20 cellular contexts compared by ENCODE assay signal in the genomic region with DNA sequence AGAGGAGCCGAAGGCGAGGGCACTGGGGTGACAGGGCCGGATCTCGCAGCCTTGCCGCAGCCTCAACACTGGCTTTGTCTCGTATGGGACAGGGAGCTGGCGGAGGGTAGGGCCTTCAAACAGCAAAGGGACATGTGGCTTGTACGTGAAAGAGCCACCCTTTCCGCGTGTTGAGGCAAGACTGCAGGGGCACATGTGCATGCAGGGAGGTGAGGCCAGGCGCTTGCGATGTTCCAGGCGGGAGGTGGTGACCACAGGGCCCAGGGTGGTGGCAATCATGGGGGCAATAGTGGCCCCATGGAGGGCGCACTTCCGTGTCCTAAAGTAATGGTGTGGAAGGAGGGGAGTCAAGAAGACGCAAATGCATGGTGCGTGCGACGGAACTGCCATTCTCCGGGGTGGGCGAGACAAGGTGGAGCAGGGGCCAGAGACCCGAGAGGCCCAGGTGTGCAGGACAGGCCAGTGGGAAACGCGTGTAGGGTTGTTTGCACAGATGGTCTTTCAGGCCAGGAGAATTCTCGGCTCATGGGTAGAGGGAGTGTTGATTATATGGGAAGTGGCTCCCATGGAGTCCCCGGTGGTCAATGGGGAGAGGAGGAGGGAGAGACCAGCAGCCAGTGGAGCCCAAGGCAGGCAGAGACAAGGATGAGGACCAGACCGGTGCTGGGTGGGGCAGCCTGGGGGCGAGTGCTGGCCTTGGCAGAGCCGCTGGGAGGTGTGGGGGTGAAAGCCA. TPM values are rescaled to one million over a fixed set of nuclear protein-coding genes. Genes with fewer than 3 reads are reported as not detected.
DNase-seq lines count a peak whose midpoint lies in the region; ATAC-seq, FAIRE-seq and TF ChIP-seq lines count a peak whose summit lies in the region.
"Had no signal": no experiment of that assay in that cellular context is flagged by ENCODE, and none has a peak within 500 bp of the region (broad histone marks: within the 10 kb centered on the region; RNA-seq: fewer than 3 reads in every experiment).

No MANE protein-coding gene starts in this region.

- no peaks in the 10 kb centered on the region for H3K79me2 ChIP-seq in astrocyte (ENCODE audit: insufficient read depth, low read length)

- H3K36me3 ChIP-seq in H7 (replicated peaks; ENCODE audit: control insufficient read depth, insufficient read depth, low read length): no peaks in the 10 kb centered on the region
- no peaks in the 10 kb centered on the region for H3K36me3 ChIP-seq in astrocyte (ENCODE audit: insufficient read depth, low read length)
- H3K36me3 ChIP-seq in neuronal stem cell (replicated peaks in 1 of 2; ENCODE audit: control insufficient read depth in 2 of 2, insufficient read depth in 2 of 2, low read length in 2 of 2): no peaks in the 10 kb centered on the region
- H3K36me3 ChIP-seq: SJCRH30 had no signal

- H3K4me3 Mint-ChIP-seq in astrocyte (ENCODE audit: unreplicated experiment): no peak overlapping the region
- H3K4me3 Mint-ChIP-seq: CD14-positive monocyte had no signal

- WGBS in neuronal stem cell (ENCODE audit: extremely low coverage in 2 of 2, insufficient read length in 2 of 2, insufficient replicate concordance in 1 of 2), 2 donors: no CpG with 5 or more reads among the region's 29 CpGs

- H4K8ac ChIP-seq in neuronal stem cell (ENCODE audit: low read depth, low read length): no peak overlapping the region

- H3K4me2 ChIP-seq in astrocyte (ENCODE audit: low read length): no peak overlapping the region
- no peak overlapping the region for H3K4me2 ChIP-seq in neuronal stem cell (ENCODE audit: insufficient read depth, low read length, poor library complexity, severe bottlenecking)

- FAIRE-seq in astrocyte (lab: Jason Lieb, UNC): no peak
- FAIRE-seq: GM12891, GM18507, H54 had no signal

- H3K9ac ChIP-seq in astrocyte (ENCODE audit: low read length) (no peak overlapping the region), neuronal stem cell (ENCODE audit: low read depth, low read length, poor library complexity) (no peak overlapping the region)

- H3K4ac ChIP-seq in neuronal stem cell (ENCODE audit: low read length): peak overlapping the region; percentile 27

- H2BK15ac ChIP-seq in neuronal stem cell (ENCODE audit: low read length): peak overlapping the region; percentile 82

- H2AK5ac ChIP-seq in neuronal stem cell (ENCODE audit: low read depth, low read length): peak overlapping the region; percentile 41

- H3K23ac ChIP-seq in neuronal stem cell (ENCODE audit: low read depth, low read length, poor library complexity): no peak overlapping the region

- H2AFZ ChIP-seq in astrocyte (ENCODE audit: low read depth, low read length) (no peak overlapping the region), neuronal stem cell (ENCODE audit: low read length) (peak overlapping the region; percentile 83)

- H4K20me1 ChIP-seq in astrocyte (ENCODE audit: insufficient read depth, low read length): no peaks in the 10 kb centered on the region

- H3K9me3 Mint-ChIP-seq in astrocyte (ENCODE audit: unreplicated experiment): peaks cover 10% of the 10 kb centered on the region

- H3K4me1 Mint-ChIP-seq in astrocyte (ENCODE audit: low read depth, unreplicated experiment): peaks cover 11% of the 10 kb centered on the region

- TF ChIP-seq CTCF in astrocyte (IDR thresholded peaks at IDR 0.05; ENCODE audit: insufficient read depth, low read depth, low read length): no peak

- H2BK120ac ChIP-seq in neuronal stem cell (ENCODE audit: low read depth, low read length): peak overlapping the region; percentile 13

- H3K27me3 ChIP-seq in H7 (ENCODE audit: control insufficient read depth, insufficient read depth, low read length) (no peaks in the 10 kb centered on the region), astrocyte (ENCODE audit: insufficient read depth, low read length) (no peaks in the 10 kb centered on the region), neuronal stem cell (ENCODE audit: control insufficient read depth in 3 of 3, insufficient read depth in 3 of 3, low read depth in 1 of 3, low read length in 3 of 3) (no peaks in the 10 kb centered on the region)
- H3K27me3 ChIP-seq: SJCRH30 had no signal

- peak overlapping the region; percentile 95 for H3K14ac ChIP-seq in neuronal stem cell (ENCODE audit: low read length)

- H3K4me3 ChIP-seq in H7 (ENCODE audit: insufficient read depth, low read depth, low read length) (no peak overlapping the region), astrocyte (ENCODE audit: insufficient read depth, low read depth, low read length) (no peak overlapping the region), neuronal stem cell (ENCODE audit: low read length in 2 of 2) (peak overlapping the region in 1 of 2 donors; percentile 7)
- H3K4me3 ChIP-seq: SJCRH30 had no signal

- peak overlapping the region; percentile 87 for H2BK12ac ChIP-seq in neuronal stem cell (ENCODE audit: low read length)

- peak overlapping the region; percentile 41 for H3K27ac Mint-ChIP-seq in astrocyte (ENCODE audit: unreplicated experiment)

- H3K36me3 Mint-ChIP-seq in astrocyte (ENCODE audit: low read depth, unreplicated experiment): no peaks in the 10 kb centered on the region
- H3K36me3 Mint-ChIP-seq: CD14-positive monocyte had no signal

- peak; percentile 43 for DNase-seq in H7
- DNase-seq in astrocyte (ENCODE audit: low read depth): no peak
- DNase-seq in islet precursor cell: peak; percentile 47
- no peak for DNase-seq in neuronal stem cell (ENCODE audit: low spot score)
- no peak for DNase-seq in glomerular visceral epithelial cell (ENCODE audit: extremely low spot score)
- no peak for DNase-seq in midbrain (lab: John Stamatoyannopoulos, UW)
- DNase-seq: GF-D8, KBM-7, NCI-H1436, NCI-H2029, NCI-H2171 treated with DMSO at 0.1 percent for 48 hours, NCI-H446 treated with DMSO at 0.1 percent for 48 hours, NCI-H748 treated with DMSO at 0.1 percent for 48 hours, SJCRH30 had no signal

- H3K27me3 Mint-ChIP-seq in astrocyte (ENCODE audit: low read depth, unreplicated experiment): peaks cover 36% of the 10 kb centered on the region

- no peak overlapping the region for H3K27ac ChIP-seq in astrocyte (ENCODE audit: low read depth, low read length)
- no peak overlapping the region for H3K27ac ChIP-seq in neuronal stem cell (replicated peaks; ENCODE audit: low read length)
- H3K27ac ChIP-seq: HL-60, SJCRH30 had no signal

- H4K91ac ChIP-seq in neuronal stem cell (ENCODE audit: low read depth, low read length, poor library complexity): peak overlapping the region; percentile 56

- H2BK5ac ChIP-seq in neuronal stem cell (ENCODE audit: low read length): peak overlapping the region; percentile 42

- H3K9me3 ChIP-seq in astrocyte (ENCODE audit: insufficient read depth, low read depth, low read length) (peaks cover 2% of the 10 kb centered on the region), neuronal stem cell (replicated peaks in 1 of 2; ENCODE audit: control insufficient read depth in 2 of 2, insufficient read depth in 1 of 2, low read depth in 1 of 2, low read length in 2 of 2) (no peaks in the 10 kb centered on the region)
- H3K9me3 ChIP-seq: SJCRH30 had no signal

- peak overlapping the region; percentile 94 for H3K18ac ChIP-seq in neuronal stem cell (ENCODE audit: low read length)

- no peaks in the 10 kb centered on the region for H3K79me1 ChIP-seq in neuronal stem cell (ENCODE audit: low read depth, low read length)

- ATAC-seq in HG03196 (IDR thresholded peaks at IDR 0.05; ENCODE audit: unreplicated experiment): no peak

- H3K4me1 ChIP-seq in astrocyte (ENCODE audit: insufficient read depth, low read length): no peaks in the 10 kb centered on the region
- peaks cover 4 to 8% of the 10 kb centered on the region in 2 donors for H3K4me1 ChIP-seq in neuronal stem cell (ENCODE audit: control insufficient read depth in 2 of 2, insufficient read depth in 1 of 2, low read depth in 1 of 2, low read length in 2 of 2)
- H3K4me1 ChIP-seq: SJCRH30 had no signal

RNA-seq across cellular contexts. Expression of gene PCSK6, which starts 45.8 kb away (rescaled TPM):
- total RNA-seq in H7 (2014; rRNA removed; shearing (Covaris generic)): 3.9 and 4.7 TPM in 2 replicates
- total RNA-seq in astrocyte: 0.36 and 1.3 TPM in 2 replicates
- polyA plus RNA-seq in neuronal stem cell (2013, experiment 1 of 2): 2.0 TPM
- polyA plus RNA-seq in neuronal stem cell (2013, experiment 2 of 2): 1.8 TPM

Comparison
In these comparisons a context has a peak if more than half of its experiments do, and no peak if none do; other contexts are left out.
1. DNase-seq: peak in H7 (single experiment) and islet precursor cell (single experiment); none in astrocyte (single experiment), neuronal stem cell (single experiment), glomerular visceral epithelial cell (single experiment) and midbrain (single experiment).